1 cellular context compared by ENCODE assay signal in the genomic region with DNA sequence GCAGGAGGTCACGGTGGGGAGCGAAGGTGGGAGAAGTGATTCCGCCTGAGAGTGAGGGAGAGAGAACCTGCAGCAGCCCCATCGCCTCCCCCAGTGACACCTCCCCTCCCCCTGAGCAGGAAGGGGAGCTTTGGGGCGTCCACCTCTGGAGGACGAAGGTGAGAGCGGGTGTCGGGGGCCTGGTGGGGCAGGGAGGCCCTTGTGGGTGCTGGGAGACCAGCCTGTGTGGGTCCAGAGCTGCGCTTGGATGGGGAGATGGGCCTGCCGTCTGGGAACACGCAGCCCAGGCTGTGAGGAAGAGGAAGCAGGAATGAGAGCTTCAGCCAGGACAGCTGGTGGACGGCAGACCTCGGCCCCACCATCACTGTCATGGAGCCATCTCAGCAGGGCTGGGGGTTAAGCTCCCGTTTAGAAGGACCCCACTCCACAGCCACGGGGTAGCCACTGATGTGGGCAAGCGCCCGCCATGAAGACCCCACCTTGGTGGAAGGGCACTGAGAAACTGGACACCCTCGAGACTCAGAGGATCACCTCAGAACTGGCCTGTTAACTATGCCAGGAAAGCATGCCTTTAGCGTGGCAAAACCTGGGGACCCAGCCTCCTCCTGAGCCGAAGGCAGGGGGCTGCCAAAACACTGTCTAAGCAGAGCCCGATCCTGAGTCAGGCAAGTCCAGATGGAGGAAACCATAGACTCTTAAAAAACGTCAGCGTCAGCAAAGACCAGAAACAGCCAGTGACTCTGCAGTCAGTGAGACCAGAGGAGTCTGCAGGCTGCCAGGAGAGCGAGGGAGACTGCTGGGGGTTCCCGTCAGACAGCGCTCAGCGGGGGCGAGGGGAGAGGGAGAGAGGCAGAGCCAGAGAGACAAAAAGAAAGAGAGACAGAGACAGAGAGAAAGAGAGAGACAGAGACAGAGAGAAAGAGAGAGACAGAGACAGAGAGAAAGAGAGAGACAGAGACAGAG.
A peak's percentile ranks its signal among the peaks of the same experiment; 100 is the strongest.
TF ChIP-seq lines count a peak whose summit lies in the region.

No MANE protein-coding gene starts in this region.

TF ChIP-seq in K562, 482 proteins besides CTCF, POLR2A, EP300 and RAD21:
- TF ChIP-seq, protein P1, sequence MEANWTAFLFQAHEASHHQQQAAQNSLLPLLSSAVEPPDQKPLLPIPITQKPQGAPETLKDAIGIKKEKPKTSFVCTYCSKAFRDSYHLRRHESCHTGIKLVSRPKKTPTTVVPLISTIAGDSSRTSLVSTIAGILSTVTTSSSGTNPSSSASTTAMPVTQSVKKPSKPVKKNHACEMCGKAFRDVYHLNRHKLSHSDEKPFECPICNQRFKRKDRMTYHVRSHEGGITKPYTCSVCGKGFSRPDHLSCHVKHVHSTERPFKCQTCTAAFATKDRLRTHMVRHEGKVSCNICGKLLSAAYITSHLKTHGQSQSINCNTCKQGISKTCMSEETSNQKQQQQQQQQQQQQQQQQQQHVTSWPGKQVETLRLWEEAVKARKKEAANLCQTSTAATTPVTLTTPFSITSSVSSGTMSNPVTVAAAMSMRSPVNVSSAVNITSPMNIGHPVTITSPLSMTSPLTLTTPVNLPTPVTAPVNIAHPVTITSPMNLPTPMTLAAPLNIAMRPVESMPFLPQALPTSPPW (CRISPR knock-in tag; IDR thresholded peaks at IDR 0.05), result no peak
- peak; percentile 75 for TF ChIP-seq ZNF316 (IDR thresholded peaks at IDR 0.05)
- no peak for TF ChIP-seq ETS2 (tag; IDR thresholded peaks at IDR 0.05; ENCODE audit: borderline replicate concordance, poor library complexity, severe bottlenecking)
- TF ChIP-seq MAFG (tag; conservative IDR thresholded peaks at IDR 0.05), result 0 out of 2 replicates have a peak, but pooled peaks have one; percentile 16
- TF ChIP-seq, protein P2, sequence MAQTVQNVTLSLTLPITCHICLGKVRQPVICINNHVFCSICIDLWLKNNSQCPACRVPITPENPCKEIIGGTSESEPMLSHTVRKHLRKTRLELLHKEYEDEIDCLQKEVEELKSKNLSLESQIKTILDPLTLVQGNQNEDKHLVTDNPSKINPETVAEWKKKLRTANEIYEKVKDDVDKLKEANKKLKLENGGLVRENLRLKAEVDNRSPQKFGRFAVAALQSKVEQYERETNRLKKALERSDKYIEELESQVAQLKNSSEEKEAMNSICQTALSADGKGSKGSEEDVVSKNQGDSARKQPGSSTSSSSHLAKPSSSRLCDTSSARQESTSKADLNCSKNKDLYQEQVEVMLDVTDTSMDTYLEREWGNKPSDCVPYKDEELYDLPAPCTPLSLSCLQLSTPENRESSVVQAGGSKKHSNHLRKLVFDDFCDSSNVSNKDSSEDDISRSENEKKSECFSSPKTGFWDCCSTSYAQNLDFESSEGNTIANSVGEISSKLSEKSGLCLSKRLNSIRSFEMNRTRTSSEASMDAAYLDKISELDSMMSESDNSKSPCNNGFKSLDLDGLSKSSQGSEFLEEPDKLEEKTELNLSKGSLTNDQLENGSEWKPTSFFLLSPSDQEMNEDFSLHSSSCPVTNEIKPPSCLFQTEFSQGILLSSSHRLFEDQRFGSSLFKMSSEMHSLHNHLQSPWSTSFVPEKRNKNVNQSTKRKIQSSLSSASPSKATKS (CRISPR knock-in tag; IDR thresholded peaks at IDR 0.05), result no peak
- TF ChIP-seq, protein P3, sequence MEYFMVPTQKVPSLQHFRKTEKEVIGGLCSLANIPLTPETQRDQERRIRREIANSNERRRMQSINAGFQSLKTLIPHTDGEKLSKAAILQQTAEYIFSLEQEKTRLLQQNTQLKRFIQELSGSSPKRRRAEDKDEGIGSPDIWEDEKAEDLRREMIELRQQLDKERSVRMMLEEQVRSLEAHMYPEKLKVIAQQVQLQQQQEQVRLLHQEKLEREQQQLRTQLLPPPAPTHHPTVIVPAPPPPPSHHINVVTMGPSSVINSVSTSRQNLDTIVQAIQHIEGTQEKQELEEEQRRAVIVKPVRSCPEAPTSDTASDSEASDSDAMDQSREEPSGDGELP (CRISPR knock-in tag; IDR thresholded peaks at IDR 0.05; ENCODE audit: borderline replicate concordance), result peak; percentile 23; the same call in 1 of the 2 replicates
- TF ChIP-seq, protein P4, sequence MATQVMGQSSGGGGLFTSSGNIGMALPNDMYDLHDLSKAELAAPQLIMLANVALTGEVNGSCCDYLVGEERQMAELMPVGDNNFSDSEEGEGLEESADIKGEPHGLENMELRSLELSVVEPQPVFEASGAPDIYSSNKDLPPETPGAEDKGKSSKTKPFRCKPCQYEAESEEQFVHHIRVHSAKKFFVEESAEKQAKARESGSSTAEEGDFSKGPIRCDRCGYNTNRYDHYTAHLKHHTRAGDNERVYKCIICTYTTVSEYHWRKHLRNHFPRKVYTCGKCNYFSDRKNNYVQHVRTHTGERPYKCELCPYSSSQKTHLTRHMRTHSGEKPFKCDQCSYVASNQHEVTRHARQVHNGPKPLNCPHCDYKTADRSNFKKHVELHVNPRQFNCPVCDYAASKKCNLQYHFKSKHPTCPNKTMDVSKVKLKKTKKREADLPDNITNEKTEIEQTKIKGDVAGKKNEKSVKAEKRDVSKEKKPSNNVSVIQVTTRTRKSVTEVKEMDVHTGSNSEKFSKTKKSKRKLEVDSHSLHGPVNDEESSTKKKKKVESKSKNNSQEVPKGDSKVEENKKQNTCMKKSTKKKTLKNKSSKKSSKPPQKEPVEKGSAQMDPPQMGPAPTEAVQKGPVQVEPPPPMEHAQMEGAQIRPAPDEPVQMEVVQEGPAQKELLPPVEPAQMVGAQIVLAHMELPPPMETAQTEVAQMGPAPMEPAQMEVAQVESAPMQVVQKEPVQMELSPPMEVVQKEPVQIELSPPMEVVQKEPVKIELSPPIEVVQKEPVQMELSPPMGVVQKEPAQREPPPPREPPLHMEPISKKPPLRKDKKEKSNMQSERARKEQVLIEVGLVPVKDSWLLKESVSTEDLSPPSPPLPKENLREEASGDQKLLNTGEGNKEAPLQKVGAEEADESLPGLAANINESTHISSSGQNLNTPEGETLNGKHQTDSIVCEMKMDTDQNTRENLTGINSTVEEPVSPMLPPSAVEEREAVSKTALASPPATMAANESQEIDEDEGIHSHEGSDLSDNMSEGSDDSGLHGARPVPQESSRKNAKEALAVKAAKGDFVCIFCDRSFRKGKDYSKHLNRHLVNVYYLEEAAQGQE (CRISPR knock-in tag; IDR thresholded peaks at IDR 0.05; ENCODE audit: low read depth), result no peak
- no peak for TF ChIP-seq NEUROD1 (IDR thresholded peaks at IDR 0.05; ENCODE audit: borderline replicate concordance, low read depth, low read length, partially characterized antibody)
- no peak for TF ChIP-seq RBFOX2 (IDR thresholded peaks at IDR 0.05; ENCODE audit: low read depth, low read length)
- TF ChIP-seq MCM7 (IDR thresholded peaks at IDR 0.05), result no peak
- TF ChIP-seq ZC3H11A (IDR thresholded peaks at IDR 0.05; ENCODE audit: low read depth, low read length), result no peak
- TF ChIP-seq, protein P5, sequence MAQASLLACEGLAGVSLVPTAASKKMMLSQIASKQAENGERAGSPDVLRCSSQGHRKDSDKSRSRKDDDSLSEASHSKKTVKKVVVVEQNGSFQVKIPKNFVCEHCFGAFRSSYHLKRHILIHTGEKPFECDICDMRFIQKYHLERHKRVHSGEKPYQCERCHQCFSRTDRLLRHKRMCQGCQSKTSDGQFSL (CRISPR knock-in tag; IDR thresholded peaks at IDR 0.05), result no peak
- TF ChIP-seq, protein P5 (tag; IDR thresholded peaks at IDR 0.05), result no peak
- no peak for TF ChIP-seq TARDBP (IDR thresholded peaks at IDR 0.05)
- peak; percentile 56 for TF ChIP-seq C11orf30 (IDR thresholded peaks at IDR 0.05; ENCODE audit: low read depth)
TF ChIP-seq in K562: peak in this region for 4.
